Comparison of ENCODE assay signal across 7 cellular contexts in the genomic region with DNA sequence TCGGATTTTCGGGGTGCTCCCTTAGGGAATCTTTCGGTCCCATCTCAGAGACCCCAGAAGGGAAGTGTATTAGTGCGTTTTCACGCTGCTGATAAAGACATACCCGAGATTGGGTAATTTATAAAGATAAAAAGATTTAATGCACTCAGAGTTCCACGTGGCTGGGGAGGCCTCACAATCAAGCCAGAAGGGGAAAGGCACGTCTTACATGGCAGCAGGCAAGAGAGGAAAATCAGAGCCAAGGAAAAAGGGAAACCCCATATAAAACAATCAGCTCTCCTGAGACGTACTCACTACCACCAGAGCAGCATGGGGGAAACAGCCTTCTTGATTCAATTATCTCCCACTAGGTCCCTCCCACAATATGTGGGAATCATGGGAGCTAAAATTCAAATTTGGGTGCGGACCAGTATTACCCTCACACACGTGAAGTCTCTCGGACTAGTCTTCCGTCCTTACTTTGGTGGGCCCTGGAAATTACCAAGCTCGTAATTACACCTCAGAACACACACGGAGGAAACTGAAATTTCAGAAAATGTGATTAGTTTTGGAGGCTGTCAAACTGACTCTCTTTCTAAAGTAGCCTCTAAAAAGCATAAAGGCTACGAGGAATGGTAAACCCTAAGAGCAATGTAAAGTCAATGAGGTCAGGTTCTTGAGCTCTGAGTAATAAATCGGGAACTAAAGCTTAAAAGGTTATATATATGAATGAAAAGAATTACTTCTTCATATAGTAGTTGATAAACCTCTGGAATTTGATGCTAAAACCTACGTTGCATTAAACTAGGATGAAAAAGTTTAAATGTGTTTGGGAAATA. TPM values are rescaled to one million over a fixed set of nuclear protein-coding genes. Genes with fewer than 3 reads are reported as not detected.
DNase-seq lines count a peak whose midpoint lies in the region; ATAC-seq and TF ChIP-seq lines count a peak whose summit lies in the region.

No MANE protein-coding gene starts in this region.

- no peak for TF ChIP-seq CTCF in ovary (IDR thresholded peaks at IDR 0.05)
- no peak for TF ChIP-seq CTCF in GM13977 (IDR thresholded peaks at IDR 0.05; ENCODE audit: extremely low read depth, insufficient read depth, missing control alignments)

- no peaks in the 10 kb centered on the region for H3K9me3 ChIP-seq in ovary

- H3K27ac Mint-ChIP-seq in dendritic cell treated with granulocyte-macrophage colony-stimulating factor and Interleukin-4, amounts not matched to agents 40 ng/mL and 50 ng/mL, for 4 days: peak overlapping the region; percentile 99

- peaks cover 4% of the 10 kb centered on the region for H3K4me1 ChIP-seq in ovary (ENCODE audit: insufficient read depth)

- H3K9me3 Mint-ChIP-seq in dendritic cell treated with granulocyte-macrophage colony-stimulating factor and Interleukin-4, amounts not matched to agents 40 ng/mL and 50 ng/mL, for 4 days: no peaks in the 10 kb centered on the region

- no peaks in the 10 kb centered on the region for H3K27me3 ChIP-seq in ovary

- TF ChIP-seq POLR2A in ovary (IDR thresholded peaks at IDR 0.05): no peak

- H3K4me3 ChIP-seq in ovary: no peak overlapping the region

- H3K27ac ChIP-seq in ovary: peak overlapping the region; percentile 68 to 100

- peak overlapping the region; percentile 95 for H3K4me3 Mint-ChIP-seq in dendritic cell treated with granulocyte-macrophage colony-stimulating factor and Interleukin-4, amounts not matched to agents 40 ng/mL and 50 ng/mL, for 4 days

- peaks cover 10% of the 10 kb centered on the region for H3K4me1 Mint-ChIP-seq in dendritic cell treated with granulocyte-macrophage colony-stimulating factor and Interleukin-4, amounts not matched to agents 40 ng/mL and 50 ng/mL, for 4 days (ENCODE audit: low read depth)

- in situ Hi-C loops in GM13977 (cut with MboI; ENCODE audit: low pct_unique_long_range_greater_than_20kb, low sequenced_read_pairs, unreplicated experiment): no loop called here

- H3K36me3 Mint-ChIP-seq in dendritic cell treated with granulocyte-macrophage colony-stimulating factor and Interleukin-4, amounts not matched to agents 40 ng/mL and 50 ng/mL, for 4 days (ENCODE audit: low read depth): peaks cover 45% of the 10 kb centered on the region

- intact Hi-C loops in dendritic cell treated with granulocyte-macrophage colony-stimulating factor and Interleukin-4, amounts not matched to agents 40 ng/mL and 50 ng/mL, for 4 days (cut with micrococcal nuclease): loop anchor here (2.0 to 10.0 kb wide), 3 partner anchors 82 to 296 kb away; partner anchors contain the start of genes AP3S1, ATG12 and TMED7
- intact Hi-C loops in ovary (cut with DNase I): no loop called here

- DNase-seq in NCI-H1436 (lab: John Stamatoyannopoulos, UW) (peak; percentile 40), ovary (no peak), GM13977 (ENCODE audit: low spot score) (no peak)

- WGBS in ovary, 3 donors: 53 to 54% (median 54%) methylated on average over 18 of the region's 18 CpGs

- ATAC-seq in GM19438 (IDR thresholded peaks at IDR 0.05; ENCODE audit: low read depth, unreplicated experiment) (peak; percentile 3), GM19397 (IDR thresholded peaks at IDR 0.05; ENCODE audit: unreplicated experiment) (no peak), HG03565 (IDR thresholded peaks at IDR 0.05; ENCODE audit: unreplicated experiment) (no peak)

- H3K36me3 ChIP-seq in ovary: no peaks in the 10 kb centered on the region

- TF ChIP-seq EP300 in ovary (IDR thresholded peaks at IDR 0.05): no peak

- peaks cover 1% of the 10 kb centered on the region for H3K27me3 Mint-ChIP-seq in dendritic cell treated with granulocyte-macrophage colony-stimulating factor and Interleukin-4, amounts not matched to agents 40 ng/mL and 50 ng/mL, for 4 days

RNA-seq across cellular contexts. Expression of gene FEM1C, which starts 0.7 kb away (rescaled TPM):
- 10 to 100 TPM; 11.0 to 16.6 (median 14.9) TPM for total RNA-seq in ovary
- polyA plus RNA-seq in ovary: 10 to 100 TPM in 1 of 2 donors, 1 to 10 TPM in 1; 6.5 to 11.7 TPM

RNA-seq across cellular contexts. Expression of gene TICAM2, which starts 57.0 kb away (rescaled TPM):
- total RNA-seq in ovary: 1 to 10 TPM; 1.0 to 6.4 (median 4.9) TPM
- 1 to 10 TPM; 2.2 to 3.1 TPM for polyA plus RNA-seq in ovary
